In genomic region chr19:31348416-31349159, GRCh38 we compare ENCODE assay signal across 8 cellular contexts. TPM values are rescaled to one million over a fixed set of nuclear protein-coding genes. Genes with fewer than 3 reads are reported as not detected.
A peak's percentile ranks its signal among the peaks of the same experiment; 100 is the strongest.
DNase-seq lines count a peak whose midpoint lies in the region; ATAC-seq and TF ChIP-seq lines count a peak whose summit lies in the region.

No MANE protein-coding gene starts in this region.

- peak overlapping the region; percentile 73 to 97 for H3K4me3 ChIP-seq in tibial artery

- TF ChIP-seq CTCF in brain (conservative IDR thresholded peaks at IDR 0.05), result no peak
- no peak for TF ChIP-seq CTCF in tibial artery (IDR thresholded peaks at IDR 0.05)

- intact Hi-C loops in Right ventricle myocardium inferior (cut with DNase I), result loop anchor here (5.0 kb wide), 1 partner anchor 99 kb away; no protein-coding TSS in a partner anchor
- intact Hi-C loops in cardiac septum (cut with DNase I), result loop anchor here (2.0 kb wide), 1 partner anchor 32 kb away; no protein-coding TSS in a partner anchor
- intact Hi-C loops in tibial artery (cut with DNase I; ENCODE audit: low total_unique reads), result no loop called here

- H3K4me1 Mint-ChIP-seq in brain, result peaks cover 62% of the 10 kb centered on the region

- peak overlapping the region; percentile 87 to 89 for H3K27ac ChIP-seq in tibial artery

- H3K36me3 ChIP-seq in tibial artery, result no peaks in the 10 kb centered on the region

- peaks cover 0 to under 1% (median 0%) of the 10 kb centered on the region in 5 experiments for H3K9me3 Mint-ChIP-seq in brain

- H3K27me3 ChIP-seq in tibial artery, result peaks cover 0 to 3% of the 10 kb centered on the region in 2 donors

- no peaks in the 10 kb centered on the region for H3K36me3 Mint-ChIP-seq in brain

- peaks cover 0 to 28% (median 17%) of the 10 kb centered on the region in 4 donors for H3K4me1 ChIP-seq in tibial artery

- ATAC-seq in Right ventricle myocardium inferior (peak; percentile 5), left lobe of liver (peak; percentile 6)

- H3K27ac Mint-ChIP-seq in brain, result peak overlapping the region; percentile 48 to 91 (median 88)

- H3K9me3 ChIP-seq in tibial artery, result no peaks in the 10 kb centered on the region

- peaks cover 57% of the 10 kb centered on the region for H3K27me3 Mint-ChIP-seq in brain

- peak overlapping the region; percentile 87 to 97 (median 90) for H3K4me3 Mint-ChIP-seq in brain

- DNase-seq in Right ventricle myocardium inferior (ENCODE audit: missing footprints), result peak; percentile 72
- no peak for DNase-seq in cardiac septum (ENCODE audit: low spot score)
- no peak for DNase-seq in left lobe of liver (ENCODE audit: low spot score)
- DNase-seq in tibial artery, result peak in 1 of 2 donors; percentile 43
- no peak for DNase-seq in NCI-H2081 treated with DMSO at 0.1 percent for 48 hours (lab: John Stamatoyannopoulos, UW)
- no peak for DNase-seq in NCI-H1930 (lab: John Stamatoyannopoulos, UW)
- DNase-seq in SW480 (ENCODE audit: low spot score), result no peak

RNA-seq across cellular contexts. Expression of gene TSHZ3, which starts 0.6 kb away (rescaled TPM):
- total RNA-seq in Right ventricle myocardium inferior (3.5 TPM), cardiac septum (5.2 TPM), left lobe of liver (1.1 TPM)
- 17.6 TPM for polyA plus RNA-seq in brain (ENCODE audit: insufficient read depth, low read depth, low replicate concordance)
